20 cellular contexts compared by ENCODE assay signal in the genomic region with DNA sequence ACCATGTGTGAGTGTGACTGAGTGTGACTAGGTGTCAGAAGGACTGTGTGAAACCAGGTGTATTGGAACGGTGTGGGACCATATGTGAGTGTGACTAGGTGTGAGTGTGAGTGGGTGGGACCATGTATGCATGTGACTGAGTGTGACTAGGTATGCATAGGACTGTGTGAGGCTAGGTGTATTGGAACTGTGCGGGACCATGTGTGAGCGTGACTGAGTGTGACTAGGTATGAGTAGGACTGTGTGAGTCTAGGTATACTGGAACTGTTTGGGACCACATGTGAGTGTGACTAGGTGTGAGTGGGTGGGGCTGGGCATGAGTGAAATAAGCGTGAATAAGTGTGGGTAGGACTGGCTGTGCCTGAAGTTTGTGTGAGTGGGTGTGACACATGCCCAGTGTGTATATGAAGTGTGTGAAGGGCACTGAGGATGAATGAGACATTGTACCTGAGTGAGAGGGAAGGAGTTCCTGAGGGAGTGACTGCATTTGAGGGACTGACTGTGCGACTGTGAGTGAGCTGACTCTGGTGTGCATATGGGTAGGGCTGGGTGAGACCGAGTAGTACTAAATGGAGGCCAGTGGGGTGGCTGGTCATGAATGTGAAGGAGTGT.
DNase-seq lines count a peak whose midpoint lies in the region; ATAC-seq, FAIRE-seq and TF ChIP-seq lines count a peak whose summit lies in the region.
"Had no signal": no experiment of that assay in that cellular context is flagged by ENCODE, and none has a peak within 500 bp of the region (broad histone marks: within the 10 kb centered on the region; RNA-seq: fewer than 3 reads in every experiment).

No MANE protein-coding gene starts in this region.

- no peak for TF ChIP-seq EP300 in H1 (IDR thresholded peaks at IDR 0.05; ENCODE audit: borderline replicate concordance in 1 of 2, low read depth in 2 of 2, low read length in 2 of 2)

- no peak overlapping the region for H4K8ac ChIP-seq in H1 (ENCODE audit: extremely low read depth, insufficient read depth, low read length)

- FAIRE-seq in HTR-8/SVneo (lab: Jason Lieb, UNC) (peak; percentile 94), H1 (lab: Jason Lieb, UNC) (no peak)

- H3K56ac ChIP-seq in H1 (replicated peaks; ENCODE audit: insufficient read length, low read depth, low read length) = peak overlapping the region; percentile 48

- no peak overlapping the region for H3K23ac ChIP-seq in H1 (ENCODE audit: insufficient read length)

- H2BK20ac ChIP-seq in H1 (ENCODE audit: low read length) = no peak overlapping the region; the same call in 1 of the 2 replicates

- no peaks in the 10 kb centered on the region; the same call in 1 of the 2 replicates for H3K23me2 ChIP-seq in H1 (ENCODE audit: low read depth, low read length)

- H3K4me1 ChIP-seq in H1 (replicated peaks in 1 of 4; ENCODE audit: control insufficient read depth in 3 of 4, insufficient read depth in 4 of 4, low read length in 3 of 4) (no peaks in the 10 kb centered on the region), upper lobe of right lung (no peaks in the 10 kb centered on the region)
- H3K4me1 ChIP-seq: HAP-1 had no signal

- H2BK5ac ChIP-seq in H1 (ENCODE audit: low read depth, low read length) = no peak overlapping the region; the same call in 1 of the 2 replicates

- 91% methylated on average over 6 of the region's 6 CpGs; no CpG with 5 or more reads in 1 of the 2 experiments for WGBS in H1 (ENCODE audit: extremely low coverage in 1 of 2, insufficient coverage in 1 of 2, insufficient read length in 1 of 2, insufficient replicate concordance in 2 of 2, low coverage in 1 of 2, low lambda C conversion rate in 2 of 2, missing lambda C conversion rate in 1 of 2), 2 experiments

- TF ChIP-seq CTCF in H1 (IDR thresholded peaks at IDR 0.05; ENCODE audit: control extremely low read depth in 1 of 3, insufficient read depth in 1 of 3, low read depth in 1 of 3, low read length in 3 of 3) = no peak
- TF ChIP-seq CTCF in nephron progenitor cell (IDR thresholded peaks at IDR 0.05) = no peak
- no peak for TF ChIP-seq CTCF in upper lobe of right lung (IDR thresholded peaks at IDR 0.05)

- H3K9ac ChIP-seq in H1 (replicated peaks in 1 of 4; ENCODE audit: extremely low read depth in 1 of 4, low read depth in 3 of 4, low read length in 3 of 4) = no peak overlapping the region; a peak in 1 of 7 replicates

- H3K27ac ChIP-seq in H1 (ENCODE audit: low read depth, low read length) = no peak overlapping the region
- no peak overlapping the region for H3K27ac ChIP-seq in upper lobe of right lung
- H3K27ac ChIP-seq: HL-60 had no signal

- no peak overlapping the region for H3K4ac ChIP-seq in H1 (replicated peaks; ENCODE audit: insufficient read length, low read depth, low read length)

- H3K14ac ChIP-seq in H1 (ENCODE audit: insufficient read length) = no peak overlapping the region

- ATAC-seq in upper lobe of right lung = peak; percentile 46

- intact Hi-C loops in upper lobe of right lung (cut with DNase I) = no loop called here

- TF ChIP-seq RAD21 in H1 (IDR thresholded peaks at IDR 0.05 in 1 of 2, conservative IDR thresholded peaks at IDR 0.05 in 1 of 2; ENCODE audit: low read depth in 2 of 2, low read length in 2 of 2) = no peak

- no peak for TF ChIP-seq POLR2A in H1 (IDR thresholded peaks at IDR 0.05; ENCODE audit: control extremely low read depth in 1 of 2, low read depth in 2 of 2, low read length in 2 of 2)

- H2BK120ac ChIP-seq in H1 (replicated peaks; ENCODE audit: low read depth, low read length) = no peak overlapping the region

- H3K27ac Mint-ChIP-seq in nephron progenitor cell = peak overlapping the region; percentile 64
- H3K27ac Mint-ChIP-seq: CD14-positive monocyte had no signal

- H3K9me3 ChIP-seq in H1 (ENCODE audit: insufficient read depth in 2 of 2, low read depth in 1 of 2, low read length in 1 of 2) = no peaks in the 10 kb centered on the region
- no peaks in the 10 kb centered on the region for H3K9me3 ChIP-seq in upper lobe of right lung
- H3K9me3 ChIP-seq: HAP-1 had no signal

- no peaks in the 10 kb centered on the region for H3K9me3 Mint-ChIP-seq in nephron progenitor cell

- H3K36me3 Mint-ChIP-seq in nephron progenitor cell (ENCODE audit: low read depth) = no peaks in the 10 kb centered on the region
- H3K36me3 Mint-ChIP-seq: CD14-positive monocyte had no signal

- H2BK15ac ChIP-seq in H1 (ENCODE audit: low read length) = no peak overlapping the region

- no peak overlapping the region for H3K4me2 ChIP-seq in H1 (ENCODE audit: insufficient read depth in 1 of 2, low read depth in 2 of 2, low read length in 2 of 2)

- no peak overlapping the region; the same call in 1 of the 2 replicates for H2AFZ ChIP-seq in H1 (ENCODE audit: low read length)

- H2BK12ac ChIP-seq in H1 (ENCODE audit: low read depth, low read length) = no peak overlapping the region

- no peak overlapping the region for H4K91ac ChIP-seq in H1 (replicated peaks; ENCODE audit: insufficient read length, low read length)

- no peak overlapping the region for H4K5ac ChIP-seq in H1 (ENCODE audit: insufficient read length, low read depth, low read length)

- no peaks in the 10 kb centered on the region for H4K20me1 ChIP-seq in H1 (replicated peaks in 1 of 2; ENCODE audit: control insufficient read depth in 1 of 2, insufficient read depth in 2 of 2, low read length in 2 of 2)

- H3K79me1 ChIP-seq in H1 (ENCODE audit: low read depth, low read length) = no peaks in the 10 kb centered on the region

- H3K4me1 Mint-ChIP-seq in nephron progenitor cell = peaks cover 5% of the 10 kb centered on the region
- H3K4me1 Mint-ChIP-seq: CD14-positive monocyte had no signal

- H3K27me3 Mint-ChIP-seq in nephron progenitor cell (ENCODE audit: low read depth, poor library complexity) = no peaks in the 10 kb centered on the region

- H3K36me3 ChIP-seq in H1 (ENCODE audit: control insufficient read depth in 2 of 4, insufficient read depth in 4 of 4, low read length in 3 of 4) (no peaks in the 10 kb centered on the region), upper lobe of right lung (no peaks in the 10 kb centered on the region)
- H3K36me3 ChIP-seq: HAP-1 had no signal

- POLR2A ChIA-PET in H1 (lab: Charles Lee; ENCODE audit: partially characterized antibody) = no interaction called here

- no peak overlapping the region; the same call in 1 of the 2 replicates for H2AK5ac ChIP-seq in H1 (ENCODE audit: low read depth, low read length)

- CTCF ChIA-PET in H1 (lab: Charles Lee; ENCODE audit: partially characterized antibody) = interaction anchor here (1.2 kb wide), 1 partner anchor 12 kb away, joined by 3 read pairs; no protein-coding TSS in a partner anchor

- H3K4me3 Mint-ChIP-seq in nephron progenitor cell = no peak overlapping the region
- H3K4me3 Mint-ChIP-seq: CD14-positive monocyte had no signal

- no peaks in the 10 kb centered on the region for H3K27me3 ChIP-seq in H1 (replicated peaks in 1 of 4; ENCODE audit: control insufficient read depth in 3 of 4, extremely low read depth in 1 of 4, insufficient read depth in 3 of 4, low read length in 3 of 4)
- no peaks in the 10 kb centered on the region for H3K27me3 ChIP-seq in upper lobe of right lung

- no peak overlapping the region for H3K18ac ChIP-seq in H1 (ENCODE audit: extremely low read depth, low read length)

- no peaks in the 10 kb centered on the region for H3K79me2 ChIP-seq in H1 (ENCODE audit: control insufficient read depth in 1 of 2, insufficient read depth in 2 of 2, low read length in 2 of 2)

- no peak for DNase-seq in HTR-8/SVneo (ENCODE audit: insufficient read length, low spot score)
- DNase-seq in H1 (ENCODE audit: low read depth in 1 of 2, low spot score in 2 of 2) = no peak
- no peak for DNase-seq in nephron progenitor cell
- no peak for DNase-seq in upper lobe of right lung
- DNase-seq in NCI-H2029 (lab: John Stamatoyannopoulos, UW) = no peak
- DNase-seq in stimulated activated CD8-positive, alpha-beta memory T cell treated with anti-CD3 and anti-CD28 coated beads, Interleukin-4, amount 100 ng/mL, for 48 hours = no peak
- no peak for DNase-seq in AG08395 (ENCODE audit: low spot score)
- DNase-seq: AML-193, COR-L47, KBM-7, MV-4-11, NCI-H1417, NCI-H1930, NCI-H2171, NCI-H446 treated with DMSO at 0.1 percent for 48 hours, NCI-H748 treated with DMSO at 0.1 percent for 48 hours, OCI-M1 had no signal

- H3K4me3 ChIP-seq in H1 (ENCODE audit: extremely low read depth in 1 of 4, insufficient read depth in 2 of 4, low read depth in 3 of 4, low read length in 4 of 4) (no peak overlapping the region), upper lobe of right lung (no peak overlapping the region)
- H3K4me3 ChIP-seq: HAP-1 had no signal

TF ChIP-seq in H1, 55 proteins besides CTCF, POLR2A, EP300 and RAD21 (continues in another document):
- TF ChIP-seq SIRT6 (IDR thresholded peaks at IDR 0.05; ENCODE audit: low read length) (no peak), SIN3A (conservative IDR thresholded peaks at IDR 0.05 in 1 of 2, IDR thresholded peaks at IDR 0.05 in 1 of 2; ENCODE audit: low read depth in 1 of 2, low read length in 2 of 2) (no peak), YY1 (IDR thresholded peaks at IDR 0.05; ENCODE audit: low read depth, low read length) (no peak), SP1 (IDR thresholded peaks at IDR 0.05; ENCODE audit: low read depth, low read length) (no peak), KDM4A (IDR thresholded peaks at IDR 0.05; ENCODE audit: low read depth, low read length, severe bottlenecking) (no peak), RXRA (IDR thresholded peaks at IDR 0.05; ENCODE audit: insufficient read depth, low read depth, low read length) (no peak), RNF2 (IDR thresholded peaks at IDR 0.05; ENCODE audit: borderline replicate concordance, low read depth, low read length, missing control alignments, poor library complexity, severe bottlenecking) (no peak), FOSL1 (IDR thresholded peaks at IDR 0.05; ENCODE audit: insufficient read depth, low read depth, low read length) (no peak), TBP (IDR thresholded peaks at IDR 0.05; ENCODE audit: low read depth, low read length) (no peak), RFX5 (IDR thresholded peaks at IDR 0.05; ENCODE audit: borderline replicate concordance, low read depth, low read length) (no peak), MAFK (IDR thresholded peaks at IDR 0.05; ENCODE audit: low read depth, low read length) (no peak), BACH1 (IDR thresholded peaks at IDR 0.05; ENCODE audit: low read length) (no peak), CREB1 (IDR thresholded peaks at IDR 0.05) (no peak), GTF2F1 (IDR thresholded peaks at IDR 0.05; ENCODE audit: borderline replicate concordance, low read depth, low read length) (no peak)
- TF ChIP-seq, protein P1, sequence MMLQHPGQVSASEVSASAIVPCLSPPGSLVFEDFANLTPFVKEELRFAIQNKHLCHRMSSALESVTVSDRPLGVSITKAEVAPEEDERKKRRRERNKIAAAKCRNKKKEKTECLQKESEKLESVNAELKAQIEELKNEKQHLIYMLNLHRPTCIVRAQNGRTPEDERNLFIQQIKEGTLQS (IDR thresholded peaks at IDR 0.05; ENCODE audit: insufficient read depth, low read depth, low read length) = no peak
